ENCODE assay signal across 2 cellular contexts in genomic region chr7:15854841-15855576, GRCh38.
TF ChIP-seq lines count a peak whose summit lies in the region.

No MANE protein-coding gene starts in this region.

TF ChIP-seq in endothelial cell of umbilical vein, 7 proteins besides CTCF, POLR2A, EP300 and RAD21 (continued from another document):
- TF ChIP-seq GATA2 (IDR thresholded peaks at IDR 0.05; ENCODE audit: insufficient read depth, insufficient read length, low read depth, low read length) (peak; percentile 95), JUN (IDR thresholded peaks at IDR 0.05; ENCODE audit: borderline replicate concordance, insufficient read depth, insufficient read length, low read depth) (peak; percentile 84), MAX (IDR thresholded peaks at IDR 0.05; ENCODE audit: insufficient read depth, insufficient read length) (no peak), MYC (IDR thresholded peaks at IDR 0.05; ENCODE audit: low read depth, low read length) (no peak), FOS (IDR thresholded peaks at IDR 0.05; ENCODE audit: borderline replicate concordance, insufficient read depth, low read length) (peak; percentile 84), POLR2AphosphoS5 (IDR thresholded peaks at IDR 0.05; ENCODE audit: insufficient read depth, low read depth, low read length) (no peak)

TF ChIP-seq in GM23338, 12 proteins besides CTCF, POLR2A, EP300 and RAD21 (continued from another document):
- TF ChIP-seq ZNF114 (CRISPR knock-in tag; IDR thresholded peaks at IDR 0.05) (no peak), REST (IDR thresholded peaks at IDR 0.05; ENCODE audit: unreplicated experiment) (no peak)
